11 cellular contexts compared by ENCODE assay signal in the genomic region with DNA sequence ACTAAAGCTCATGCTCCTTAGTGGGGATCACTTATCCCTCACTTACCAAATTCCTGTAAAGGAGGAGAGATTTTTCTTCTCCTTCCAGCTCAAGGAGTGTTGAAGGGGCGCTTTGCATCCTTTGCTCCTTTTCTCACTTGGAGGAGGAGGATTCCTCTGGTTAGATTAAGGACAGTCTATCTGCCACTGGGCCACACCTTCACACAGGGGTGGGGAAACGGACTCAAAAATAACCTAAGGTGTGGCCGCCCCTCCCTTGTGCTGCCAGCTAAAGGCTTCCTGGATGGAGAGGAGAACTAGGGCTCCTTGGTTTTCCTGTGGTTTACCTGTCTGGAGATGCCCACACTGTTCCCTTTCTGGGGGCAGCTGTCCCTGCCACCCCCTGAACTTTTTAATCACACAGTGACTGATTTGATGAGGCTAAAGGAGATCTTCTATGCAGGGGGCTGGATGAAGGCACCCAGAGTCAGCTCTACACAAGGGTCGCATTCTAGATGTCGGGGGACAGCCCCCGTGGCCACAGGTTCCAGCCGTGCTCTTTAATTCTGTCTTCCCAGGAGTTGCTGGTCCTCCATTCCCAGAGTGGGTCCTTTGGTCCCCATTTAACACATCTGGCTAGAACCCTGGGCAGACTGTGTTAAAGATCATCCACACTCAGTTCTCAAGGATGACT. TPM values are rescaled to one million over a fixed set of nuclear protein-coding genes. Genes with fewer than 3 reads are reported as not detected.
DNase-seq lines count a peak whose midpoint lies in the region; ATAC-seq, FAIRE-seq and TF ChIP-seq lines count a peak whose summit lies in the region.
"Had no signal": no experiment of that assay in that cellular context is flagged by ENCODE, and none has a peak within 500 bp of the region (broad histone marks: within the 10 kb centered on the region; RNA-seq: fewer than 3 reads in every experiment).

No MANE protein-coding gene starts in this region.

- H3K27me3 Mint-ChIP-seq in activated T-helper 1 cell treated with anti-CD3 and anti-CD28 coated beads, Interleukin-12 subunit alpha, Interleukin-12 subunit beta, Interleukin-2, Interleukin-4 antibody, amounts not matched to agents 30 ng/mL and 10 ng/mL and 1 ng/mL, durations not matched to agents 14 hours and 24 hours and 36 hours (ENCODE audit: insufficient read depth), result no peaks in the 10 kb centered on the region

- peak overlapping the region; percentile 77 for H3K27ac Mint-ChIP-seq in activated T-helper 1 cell treated with anti-CD3 and anti-CD28 coated beads, Interleukin-12 subunit alpha, Interleukin-12 subunit beta, Interleukin-2, Interleukin-4 antibody, amounts not matched to agents 30 ng/mL and 10 ng/mL and 1 ng/mL, durations not matched to agents 14 hours and 24 hours and 36 hours

- H3K36me3 ChIP-seq in mucosa of stomach (ENCODE audit: control insufficient read depth, insufficient read depth, low read length), result no peaks in the 10 kb centered on the region

- intact Hi-C loops in activated T-helper 1 cell treated with anti-CD3 and anti-CD28 coated beads, Interleukin-12 subunit alpha, Interleukin-12 subunit beta, Interleukin-2, Interleukin-4 antibody, amounts not matched to agents 30 ng/mL and 10 ng/mL and 1 ng/mL, durations not matched to agents 14 hours and 24 hours and 36 hours (cut with micrococcal nuclease), result loop anchor here (1.0 kb wide), 3 partner anchors 14 to 27 kb away; a partner anchor contains a TSS

- peaks cover 23% of the 10 kb centered on the region for H3K36me3 Mint-ChIP-seq in activated T-helper 1 cell treated with anti-CD3 and anti-CD28 coated beads, Interleukin-12 subunit alpha, Interleukin-12 subunit beta, Interleukin-2, Interleukin-4 antibody, amounts not matched to agents 30 ng/mL and 10 ng/mL and 1 ng/mL, durations not matched to agents 14 hours and 24 hours and 36 hours (ENCODE audit: low read depth)

- DNase-seq in A549 (ENCODE audit: low read depth in 1 of 2, low spot score in 1 of 2), result no peak
- no peak for DNase-seq in GM19239 (ENCODE audit: insufficient read length, low spot score)
- no peak for DNase-seq in activated T-helper 1 cell treated with anti-CD3 and anti-CD28 coated beads, Interleukin-12 subunit alpha, Interleukin-12 subunit beta, Interleukin-2, Interleukin-4 antibody, amounts not matched to agents 30 ng/mL and 10 ng/mL and 1 ng/mL, durations not matched to agents 14 hours and 24 hours and 36 hours (ENCODE audit: low spot score)
- DNase-seq in NCI-H510A (lab: John Stamatoyannopoulos, UW), result no peak
- DNase-seq in putamen (ENCODE audit: low spot score), result no peak
- DNase-seq in G401 (ENCODE audit: low spot score), result no peak
- DNase-seq: SK-N-SH had no signal

- H3K4me1 Mint-ChIP-seq in activated T-helper 1 cell treated with anti-CD3 and anti-CD28 coated beads, Interleukin-12 subunit alpha, Interleukin-12 subunit beta, Interleukin-2, Interleukin-4 antibody, amounts not matched to agents 30 ng/mL and 10 ng/mL and 1 ng/mL, durations not matched to agents 14 hours and 24 hours and 36 hours (ENCODE audit: low read depth), result peaks cover 54% of the 10 kb centered on the region

- CTCF ChIA-PET in A549 (lab: Yijun Ruan, JAX), result interaction anchor here (0.7 to 6.7 kb wide), 5 partner anchors 10 to 40 kb away, joined by 3 to 44 read pairs (median 3); no protein-coding TSS in a partner anchor

- H3K9me3 Mint-ChIP-seq in activated T-helper 1 cell treated with anti-CD3 and anti-CD28 coated beads, Interleukin-12 subunit alpha, Interleukin-12 subunit beta, Interleukin-2, Interleukin-4 antibody, amounts not matched to agents 30 ng/mL and 10 ng/mL and 1 ng/mL, durations not matched to agents 14 hours and 24 hours and 36 hours, result peaks cover 3% of the 10 kb centered on the region

- no peak for ATAC-seq in A549
- no peak for ATAC-seq in HG03457 (IDR thresholded peaks at IDR 0.05; ENCODE audit: unreplicated experiment)

- H3K9ac ChIP-seq in mucosa of stomach (ENCODE audit: low read length), result peak overlapping the region; percentile 13
- H3K9ac ChIP-seq: SK-N-SH had no signal

- POLR2A ChIA-PET in A549 (lab: Yijun Ruan, JAX), result no interaction called here

- H3K27ac ChIP-seq in A549, result peak overlapping the region; percentile 33 to 70; a peak in 3 of 6 replicates
- H3K27ac ChIP-seq: brain microvascular endothelial cell had no signal

- 85% methylated on average over 7 of the region's 7 CpGs for WGBS in A549 (ENCODE audit: missing lambda C conversion rate)

- no peak overlapping the region for H3K4me3 ChIP-seq in A549
- H3K4me3 ChIP-seq in mucosa of stomach (ENCODE audit: low read length), result no peak overlapping the region

- no peaks in the 10 kb centered on the region for H3K27me3 ChIP-seq in mucosa of stomach (ENCODE audit: control insufficient read depth, insufficient read depth, low read length)
- H3K27me3 ChIP-seq: brain microvascular endothelial cell had no signal

- no peak overlapping the region for H3K4me2 ChIP-seq in A549
- H3K4me2 ChIP-seq: SK-N-SH had no signal

- H3K4me3 Mint-ChIP-seq in activated T-helper 1 cell treated with anti-CD3 and anti-CD28 coated beads, Interleukin-12 subunit alpha, Interleukin-12 subunit beta, Interleukin-2, Interleukin-4 antibody, amounts not matched to agents 30 ng/mL and 10 ng/mL and 1 ng/mL, durations not matched to agents 14 hours and 24 hours and 36 hours, result peak overlapping the region; percentile 38

- no peak for TF ChIP-seq RAD21 in A549 (conservative IDR thresholded peaks at IDR 0.05 in 1 of 2, IDR thresholded peaks at IDR 0.05 in 1 of 2)

- H3K4me1 ChIP-seq in A549 (peaks cover 69% of the 10 kb centered on the region), mucosa of stomach (ENCODE audit: control insufficient read depth, insufficient read depth, low read length) (peaks cover 30% of the 10 kb centered on the region)

- FAIRE-seq in A549 (lab: Jason Lieb, UNC), result no peak
- FAIRE-seq in GM19239 (lab: Jason Lieb, UNC), result peak; percentile 71
- FAIRE-seq: H1 had no signal

- no peak for TF ChIP-seq POLR2A in A549 (IDR thresholded peaks at IDR 0.05; ENCODE audit: low read length)

- H3K9me3 ChIP-seq in A549 (peaks cover 6% of the 10 kb centered on the region), mucosa of stomach (ENCODE audit: control insufficient read depth, low read length) (no peaks in the 10 kb centered on the region)
- H3K9me3 ChIP-seq: SK-N-SH had no signal

- TF ChIP-seq CTCF in A549 (IDR thresholded peaks at IDR 0.05), result no peak

- in situ Hi-C loops in G401 (cut with HindIII; ENCODE audit: low sequenced_read_pairs), result no loop called here

- no peak for TF ChIP-seq EP300 in A549 (IDR thresholded peaks at IDR 0.05)

TF ChIP-seq in A549, 52 proteins besides CTCF, POLR2A, EP300 and RAD21:
- TF ChIP-seq HEYL (CRISPR knock-in tag; IDR thresholded peaks at IDR 0.05) (no peak), ZFP36 (IDR thresholded peaks at IDR 0.05; ENCODE audit: borderline replicate concordance, partially characterized antibody) (no peak), ZSCAN20 (CRISPR knock-in tag; IDR thresholded peaks at IDR 0.05) (no peak), TP53 (CRISPR knock-in tag; IDR thresholded peaks at IDR 0.05) (no peak), FOXS1 (CRISPR knock-in tag; IDR thresholded peaks at IDR 0.05) (no peak), MYC (IDR thresholded peaks at IDR 0.05; ENCODE audit: borderline replicate concordance, low read length) (no peak), RNF2 (IDR thresholded peaks at IDR 0.05; ENCODE audit: borderline replicate concordance, low read depth) (no peak)
- TF ChIP-seq, protein P1, sequence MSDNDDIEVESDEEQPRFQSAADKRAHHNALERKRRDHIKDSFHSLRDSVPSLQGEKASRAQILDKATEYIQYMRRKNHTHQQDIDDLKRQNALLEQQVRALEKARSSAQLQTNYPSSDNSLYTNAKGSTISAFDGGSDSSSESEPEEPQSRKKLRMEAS (IDR thresholded peaks at IDR 0.05), result no peak
- TF ChIP-seq, protein P2, sequence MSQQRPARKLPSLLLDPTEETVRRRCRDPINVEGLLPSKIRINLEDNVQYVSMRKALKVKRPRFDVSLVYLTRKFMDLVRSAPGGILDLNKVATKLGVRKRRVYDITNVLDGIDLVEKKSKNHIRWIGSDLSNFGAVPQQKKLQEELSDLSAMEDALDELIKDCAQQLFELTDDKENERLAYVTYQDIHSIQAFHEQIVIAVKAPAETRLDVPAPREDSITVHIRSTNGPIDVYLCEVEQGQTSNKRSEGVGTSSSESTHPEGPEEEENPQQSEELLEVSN (IDR thresholded peaks at IDR 0.05; ENCODE audit: borderline replicate concordance, low read depth), result no peak

RNA-seq across cellular contexts. Expression of a gene that starts 14.4 kb away (rescaled TPM):
- polyA plus RNA-seq in A549 (2011; rRNA removed), result 329 and 381 TPM in 2 replicates
- 165 and 222 TPM in 2 replicates for polyA plus RNA-seq in A549 (2012; cell fraction: cytosol; rRNA removed)
- polyA plus RNA-seq in A549 (2012; cell fraction: nucleus; rRNA removed), result 49.6 and 81.8 TPM in 2 replicates
- polyA plus RNA-seq in A549 (2017; fragmentation: RNase III; extraction: RNeasy Plus Mini Kit Qiagen cat#74134 plus additional on column Dnase treatment), result 96.4 to 113 TPM (median 106 TPM) in 3 replicates
- 97.8 and 196 TPM in 2 replicates for polyA minus RNA-seq in A549 (2011; rRNA and poly(A)+ RNA removed)
- 17.2 and 18.3 TPM in 2 replicates for total RNA-seq in activated T-helper 1 cell treated with anti-CD3 and anti-CD28 coated beads, Interleukin-12 subunit alpha, Interleukin-12 subunit beta, Interleukin-2, Interleukin-4 antibody, amounts not matched to agents 30 ng/mL and 10 ng/mL and 1 ng/mL, durations not matched to agents 14 hours and 24 hours and 36 hours
- not detected in 2 replicates for total RNA-seq in G401 (2014; rRNA removed; shearing (Covaris generic))

Comparison
In these comparisons a context has a peak if more than half of its experiments do, and no peak if none do; other contexts are left out.
1. RNA of a gene that starts 14.4 kb away (total RNA-seq): 17.2 to 18.3 TPM in activated T-helper 1 cell treated with anti-CD3 and anti-CD28 coated beads, Interleukin-12 subunit alpha, Interleukin-12 subunit beta, Interleukin-2, Interleukin-4 antibody, amounts not matched to agents 30 ng/mL and 10 ng/mL and 1 ng/mL, durations not matched to agents 14 hours and 24 hours and 36 hours; not detected in G401; every median in the first group is over 10 times any median in the second.